Comparison of ENCODE assay signal across 17 cellular contexts in genomic region chr22:42699281-42699681, GRCh38. TPM values are rescaled to one million over a fixed set of nuclear protein-coding genes. Genes with fewer than 3 reads are reported as not detected.
A peak's percentile ranks its signal among the peaks of the same experiment; 100 is the strongest.
DNase-seq lines count a peak whose midpoint lies in the region; ATAC-seq, FAIRE-seq and TF ChIP-seq lines count a peak whose summit lies in the region.
"Had no signal": no experiment of that assay in that cellular context is flagged by ENCODE, and none has a peak within 500 bp of the region (broad histone marks: within the 10 kb centered on the region; RNA-seq: fewer than 3 reads in every experiment).

No MANE protein-coding gene starts in this region.

- TF ChIP-seq POLR2A in suprapubic skin (IDR thresholded peaks at IDR 0.05): no peak

- H3K4me1 Mint-ChIP-seq in HFFc6 (ENCODE audit: low read depth): peaks cover 35% of the 10 kb centered on the region
- H3K4me1 Mint-ChIP-seq: activated naive CD4-positive, alpha-beta T cell treated with anti-CD3 and anti-CD28 coated beads, Interleukin-2, amount 10 ng/mL, durations not matched to agents 7 days and 5 days had no signal

- ATAC-seq in HG02763 (IDR thresholded peaks at IDR 0.05; ENCODE audit: unreplicated experiment) (no peak), pancreas (no peak)

- TF ChIP-seq CTCF in HFFc6 (IDR thresholded peaks at IDR 0.05) (no peak), fibroblast of lung (conservative IDR thresholded peaks at IDR 0.05 in 1 of 2, IDR thresholded peaks at IDR 0.05 in 1 of 2; ENCODE audit: low read depth in 1 of 2, low read length in 2 of 2) (no peak), suprapubic skin (IDR thresholded peaks at IDR 0.05) (no peak), pancreas (IDR thresholded peaks at IDR 0.05) (no peak)

- H3K9ac ChIP-seq in fibroblast of lung (ENCODE audit: insufficient read depth, low read length) (no peak overlapping the region), mucosa of rectum (ENCODE audit: low read depth in 1 of 2, low read length in 2 of 2) (no peak overlapping the region)

- no peaks in the 10 kb centered on the region for H4K20me1 ChIP-seq in fibroblast of lung (ENCODE audit: control insufficient read depth, extremely low read depth, insufficient read depth, low read length)

- H3K4me2 ChIP-seq in fibroblast of lung (ENCODE audit: extremely low read depth, insufficient read depth, low read length): no peak overlapping the region

- H3K4me3 ChIP-seq in fibroblast of lung (replicated peaks in 1 of 4; ENCODE audit: control extremely low read depth in 1 of 4, insufficient read depth in 1 of 4, low read depth in 3 of 4, low read length in 4 of 4) (no peak overlapping the region), mucosa of rectum (ENCODE audit: low read length in 2 of 2) (no peak overlapping the region), suprapubic skin (peak overlapping the region; percentile 16), pancreas (no peak overlapping the region)
- H3K4me3 ChIP-seq: right lobe of liver had no signal

- H3K36me3 ChIP-seq in fibroblast of lung (ENCODE audit: control insufficient read depth, insufficient read depth, low read length) (no peaks in the 10 kb centered on the region), mucosa of rectum (ENCODE audit: control insufficient read depth in 2 of 2, insufficient read depth in 2 of 2, low read length in 2 of 2) (no peaks in the 10 kb centered on the region), suprapubic skin (peaks cover 7% of the 10 kb centered on the region), pancreas (no peaks in the 10 kb centered on the region)
- H3K36me3 ChIP-seq: right lobe of liver had no signal

- H3K4me1 ChIP-seq in fibroblast of lung (ENCODE audit: control insufficient read depth, extremely low read depth, insufficient read depth, low read length) (peaks cover 8% of the 10 kb centered on the region), mucosa of rectum (ENCODE audit: control insufficient read depth in 2 of 2, insufficient read depth in 2 of 2, low read length in 2 of 2) (peaks cover 0 to 10% of the 10 kb centered on the region in 2 donors), suprapubic skin (peaks cover 54% of the 10 kb centered on the region), pancreas (peaks cover 0 to 4% (median 0%) of the 10 kb centered on the region in 3 donors)
- H3K4me1 ChIP-seq: right lobe of liver had no signal

- H3K27me3 Mint-ChIP-seq in HFFc6 (ENCODE audit: insufficient read depth): no peaks in the 10 kb centered on the region; the same call in 1 of the 2 replicates
- H3K27me3 Mint-ChIP-seq: activated naive CD4-positive, alpha-beta T cell treated with anti-CD3 and anti-CD28 coated beads, Interleukin-2, amount 10 ng/mL, durations not matched to agents 7 days and 5 days had no signal

- TF ChIP-seq EP300 in suprapubic skin (IDR thresholded peaks at IDR 0.05): no peak

- intact Hi-C loops in pancreas (cut with DNase I): no loop called here

- no peaks in the 10 kb centered on the region for H3K9me3 ChIP-seq in fibroblast of lung (ENCODE audit: control insufficient read depth, insufficient read depth, low read depth, low read length)
- no peaks in the 10 kb centered on the region for H3K9me3 ChIP-seq in mucosa of rectum (ENCODE audit: control insufficient read depth in 2 of 2, low read length in 2 of 2)
- H3K9me3 ChIP-seq in suprapubic skin: no peaks in the 10 kb centered on the region
- H3K9me3 ChIP-seq in pancreas: no peaks in the 10 kb centered on the region
- H3K9me3 ChIP-seq: right lobe of liver had no signal

- FAIRE-seq in pancreas (lab: Jason Lieb, UNC): no peak

- H3K27ac ChIP-seq in fibroblast of lung (ENCODE audit: insufficient read depth, low read length) (peak overlapping the region; percentile 4), mucosa of rectum (ENCODE audit: low read depth in 2 of 2, low read length in 2 of 2) (peak overlapping the region; percentile 27 to 43), suprapubic skin (peak overlapping the region; percentile 25), pancreas (no peak overlapping the region)
- H3K27ac ChIP-seq: right lobe of liver had no signal

- DNase-seq in HFFc6: no peak
- no peak for DNase-seq in fibroblast of lung (ENCODE audit: low read depth in 2 of 2)
- no peak for DNase-seq in suprapubic skin (ENCODE audit: low spot score in 2 of 2)
- no peak for DNase-seq in DMS114 treated with DMSO at 0.1 percent for 48 hours (lab: John Stamatoyannopoulos, UW; ENCODE audit: unreplicated experiment)
- DNase-seq in activated naive CD4-positive, alpha-beta T cell (lab: John Stamatoyannopoulos, UW): no peak
- DNase-seq in pancreas: no peak
- DNase-seq: activated naive CD4-positive, alpha-beta T cell treated with anti-CD3 and anti-CD28 coated beads, Interleukin-2, amount 10 ng/mL, durations not matched to agents 7 days and 5 days; cerebellar nuclear complex; DMS 273 treated with DMSO at 0.1 percent for 48 hours; NCI-H1436 treated with DMSO at 0.1 percent for 48 hours; NCI-H510A treated with DMSO at 0.1 percent for 48 hours; right lobe of liver; T-helper 9 cell had no signal

- no peaks in the 10 kb centered on the region for H3K79me2 ChIP-seq in fibroblast of lung (ENCODE audit: control insufficient read depth, insufficient read depth, low read length)

- no peak overlapping the region for H2AFZ ChIP-seq in fibroblast of lung (ENCODE audit: low read length)

- peak overlapping the region; percentile 50 for H3K4me3 Mint-ChIP-seq in HFFc6
- H3K4me3 Mint-ChIP-seq: activated naive CD4-positive, alpha-beta T cell treated with anti-CD3 and anti-CD28 coated beads, Interleukin-2, amount 10 ng/mL, durations not matched to agents 7 days and 5 days had no signal

- WGBS in suprapubic skin: 49% methylated on average over 9 of the region's 11 CpGs
- WGBS in pancreas, 2 donors: 80 to 86% methylated on average over 11 of the region's 11 CpGs

- peak overlapping the region; percentile 89 for H3K27ac Mint-ChIP-seq in HFFc6
- H3K27ac Mint-ChIP-seq: activated naive CD4-positive, alpha-beta T cell treated with anti-CD3 and anti-CD28 coated beads, Interleukin-2, amount 10 ng/mL, durations not matched to agents 7 days and 5 days had no signal

- no peaks in the 10 kb centered on the region for H3K36me3 Mint-ChIP-seq in HFFc6 (ENCODE audit: low read depth)
- H3K36me3 Mint-ChIP-seq: activated naive CD4-positive, alpha-beta T cell treated with anti-CD3 and anti-CD28 coated beads, Interleukin-2, amount 10 ng/mL, durations not matched to agents 7 days and 5 days had no signal

- H3K27me3 ChIP-seq in fibroblast of lung (ENCODE audit: control insufficient read depth, insufficient read depth, low read length) (no peaks in the 10 kb centered on the region), mucosa of rectum (ENCODE audit: control insufficient read depth in 2 of 2, insufficient read depth in 2 of 2, low read length in 2 of 2) (no peaks in the 10 kb centered on the region), suprapubic skin (no peaks in the 10 kb centered on the region), pancreas (no peaks in the 10 kb centered on the region)
- H3K27me3 ChIP-seq: right lobe of liver had no signal

- no peaks in the 10 kb centered on the region for H3K9me3 Mint-ChIP-seq in HFFc6
- H3K9me3 Mint-ChIP-seq: activated naive CD4-positive, alpha-beta T cell treated with anti-CD3 and anti-CD28 coated beads, Interleukin-2, amount 10 ng/mL, durations not matched to agents 7 days and 5 days had no signal

RNA-seq across cellular contexts. Expression of gene A4GALT, which starts 21.4 kb away (rescaled TPM):
- total RNA-seq in HFFc6 (2021; fragmentation: NEBNext Ultra II Directional; extraction: Animal tissue kit (Norgen Biotek cat#: 25700)): 10 to 100 TPM; 12.2 to 14.3 (median 13.1) TPM
- total RNA-seq in fibroblast of lung: 14.9 and 16.2 TPM in 2 replicates
- polyA plus RNA-seq in fibroblast of lung: 6.8 and 9.3 TPM in 2 replicates
- 12.8 and 19.4 TPM in 2 replicates for polyA plus RNA-seq in fibroblast of lung (2012)
- 11.3 and 13.5 TPM in 2 replicates for polyA minus RNA-seq in fibroblast of lung (ENCODE audit: low replicate concordance)
- 10 to 100 TPM in 2 of 4 donors, 1 to 10 TPM in 2; 6.7 to 11.6 (median 8.8) TPM for total RNA-seq in suprapubic skin
- total RNA-seq in pancreas: 1 to 10 TPM; 2.7 to 8.6 (median 3.4) TPM
- polyA plus RNA-seq in pancreas: 10 to 100 TPM in 1 of 2 donors, 1 to 10 TPM in 1; 7.1 to 13.2 TPM
- total RNA-seq: activated CD8-positive, alpha-beta memory T cell treated with anti-CD3 and anti-CD28 coated beads for 36 hours had no signal

RNA-seq across cellular contexts. Expression of gene CYB5R3, which starts 50.1 kb away (rescaled TPM):
- total RNA-seq in HFFc6 (2021; fragmentation: NEBNext Ultra II Directional; extraction: Animal tissue kit (Norgen Biotek cat#: 25700)): 100 to 1,000 TPM; 315 to 413 (median 347) TPM
- total RNA-seq in fibroblast of lung: 36.5 and 82.1 TPM in 2 replicates
- polyA plus RNA-seq in fibroblast of lung: 234 and 298 TPM in 2 replicates
- polyA plus RNA-seq in fibroblast of lung (2012): 321 and 443 TPM in 2 replicates
- polyA minus RNA-seq in fibroblast of lung (ENCODE audit: low replicate concordance): 361 and 617 TPM in 2 replicates
- 100 to 1,000 TPM; 107 to 159 (median 138) TPM for total RNA-seq in suprapubic skin
- total RNA-seq in pancreas: 10 to 100 TPM; 32.6 to 76.4 (median 43.6) TPM
- polyA plus RNA-seq in pancreas: 100 to 1,000 TPM in 1 of 2 donors, 10 to 100 TPM in 1; 53.6 to 105 TPM

RNA-seq across cellular contexts. Expression of gene ATP5MGL, which starts 58.9 kb away (rescaled TPM):
- total RNA-seq in HFFc6 (2021; fragmentation: NEBNext Ultra II Directional; extraction: Animal tissue kit (Norgen Biotek cat#: 25700)): under 1 TPM in 3 of 6 experiments, not detected in 3; 0.26 to 0.64 (median 0.54) TPM
- total RNA-seq in fibroblast of lung: 0.51 and 0.66 TPM in 2 replicates
- polyA plus RNA-seq in fibroblast of lung: 0.08 and 0.11 TPM in 2 replicates
- not detected in 2 replicates for polyA plus RNA-seq in fibroblast of lung (2012)
- not detected in 2 replicates for polyA minus RNA-seq in fibroblast of lung (ENCODE audit: low replicate concordance)
- total RNA-seq in suprapubic skin: 1 to 10 TPM in 3 of 4 donors, not detected in 1; 1.3 to 3.9 (median 1.5) TPM
- total RNA-seq in pancreas: under 1 TPM in 5 of 6 donors, not detected in 1; 0.24 to 0.60 (median 0.34) TPM
- under 1 TPM in 1 of 2 donors, not detected in 1; 0.34 TPM for polyA plus RNA-seq in pancreas
- total RNA-seq: RPMI7951 had no signal

Comparison
In these comparisons a context has a peak if more than half of its experiments do, and no peak if none do; other contexts are left out.
1. H3K27ac ChIP-seq: peak in fibroblast of lung (single experiment), mucosa of rectum (2 of 2) and suprapubic skin (single experiment); none in pancreas (0 of 4).